ENCODE assay signal across 9 cellular contexts in genomic region chr4:55635282-55635681, GRCh38. TPM values are rescaled to one million over a fixed set of nuclear protein-coding genes. Genes with fewer than 3 reads are reported as not detected.
DNase-seq lines count a peak whose midpoint lies in the region; ATAC-seq, FAIRE-seq and TF ChIP-seq lines count a peak whose summit lies in the region.
"Had no signal": no experiment of that assay in that cellular context is flagged by ENCODE, and none has a peak within 500 bp of the region (broad histone marks: within the 10 kb centered on the region; RNA-seq: fewer than 3 reads in every experiment).

No MANE protein-coding gene starts in this region.

- H3K4me1 ChIP-seq in HepG2 (ENCODE audit: insufficient read depth, low read length): peaks cover 14% of the 10 kb centered on the region
- peaks cover 0 to 5% (median 0%) of the 10 kb centered on the region in 4 donors for H3K4me1 ChIP-seq in right lobe of liver
- peaks cover 41% of the 10 kb centered on the region for H3K4me1 ChIP-seq in iPS-18a (ENCODE audit: control insufficient read depth, low read depth, low read length)
- H3K4me1 ChIP-seq in gastrocnemius medialis: peaks cover 0 to 4% of the 10 kb centered on the region in 2 donors
- H3K4me1 ChIP-seq in transverse colon: peaks cover 7 to 19% (median 13%) of the 10 kb centered on the region in 4 donors

- H3K9ac ChIP-seq in HepG2 (ENCODE audit: insufficient read depth, low read depth, low read length) (no peak overlapping the region), iPS-18a (ENCODE audit: low read length) (peak overlapping the region; percentile 41)

- POLR2A ChIA-PET in HepG2 (lab: Yijun Ruan, JAX) (no interaction called here), WTC11 (lab: Charles Lee) (interaction anchor here (1.3 to 1.5 kb wide), 2 partner anchors 90 to 240 kb away, joined by 3 to 5 read pairs; partner anchors contain the start of gene TMEM165)

- no peak for TF ChIP-seq EP300 in HepG2 (IDR thresholded peaks at IDR 0.05; ENCODE audit: low read depth in 2 of 2, low read length in 2 of 2)
- TF ChIP-seq EP300 in HepG2 (CRISPR knock-in tag; IDR thresholded peaks at IDR 0.05; ENCODE audit: borderline replicate concordance): no peak
- TF ChIP-seq EP300 in transverse colon (IDR thresholded peaks at IDR 0.05; ENCODE audit: low read depth): no peak

- 28% methylated on average over 11 of the region's 11 CpGs for WGBS in HepG2 (ENCODE audit: low lambda C conversion rate)
- 0% methylated on average over 11 of the region's 11 CpGs for WGBS in right lobe of liver (ENCODE audit: insufficient coverage, low coverage, low lambda C conversion rate, missing lambda C conversion rate)
- 8 to 15% methylated on average over 3 to 11 of the region's 11 CpGs for WGBS in transverse colon (ENCODE audit: low coverage in 1 of 2), 2 donors

- H3K27ac Mint-ChIP-seq in WTC11: no peak overlapping the region

- H3K27me3 Mint-ChIP-seq in WTC11 (ENCODE audit: low read depth): peaks cover 23% of the 10 kb centered on the region

- no peaks in the 10 kb centered on the region for H4K20me1 ChIP-seq in HepG2 (ENCODE audit: insufficient read depth, low read length)

- peak overlapping the region; percentile 63; the same call in 1 of the 2 replicates for H3K4me2 ChIP-seq in HepG2 (ENCODE audit: low read depth, low read length)

- DNase-seq in HepG2 (ENCODE audit: low spot score): no peak
- no peak for DNase-seq in right lobe of liver
- no peak for DNase-seq in WTC11 (ENCODE audit: low spot score)
- DNase-seq in urothelium cell line (ENCODE audit: low spot score): no peak
- no peak for DNase-seq in gastrocnemius medialis
- no peak for DNase-seq in transverse colon

- TF ChIP-seq POLR2A in HepG2 (IDR thresholded peaks at IDR 0.05; ENCODE audit: insufficient read depth in 1 of 2, low read depth in 2 of 2, low read length in 2 of 2) (no peak), right lobe of liver (IDR thresholded peaks at IDR 0.05) (no peak), gastrocnemius medialis (IDR thresholded peaks at IDR 0.05) (no peak), transverse colon (IDR thresholded peaks at IDR 0.05) (no peak)

- peaks cover 65% of the 10 kb centered on the region for H3K4me1 Mint-ChIP-seq in WTC11

- H3K27me3 ChIP-seq in HepG2 (ENCODE audit: control insufficient read depth in 1 of 2, insufficient read depth in 2 of 2, low read length in 2 of 2): peaks cover 7 to 43% of the 10 kb centered on the region in 2 experiments
- H3K27me3 ChIP-seq in right lobe of liver: peaks cover 0 to 9% of the 10 kb centered on the region in 2 donors
- H3K27me3 ChIP-seq in iPS-18a (ENCODE audit: control insufficient read depth, insufficient read depth, low read length): peaks cover 36% of the 10 kb centered on the region
- H3K27me3 ChIP-seq in gastrocnemius medialis: peaks cover 27 to 52% (median 43%) of the 10 kb centered on the region in 3 donors
- peaks cover 65% of the 10 kb centered on the region for H3K27me3 ChIP-seq in transverse colon

- no peaks in the 10 kb centered on the region for H3K9me3 ChIP-seq in HepG2 (ENCODE audit: low read length)
- H3K9me3 ChIP-seq in right lobe of liver: no peaks in the 10 kb centered on the region
- no peaks in the 10 kb centered on the region for H3K9me3 ChIP-seq in iPS-18a (ENCODE audit: control insufficient read depth, low read depth, low read length)
- H3K9me3 ChIP-seq in gastrocnemius medialis: no peaks in the 10 kb centered on the region
- H3K9me3 ChIP-seq in transverse colon: no peaks in the 10 kb centered on the region

- H3K27ac ChIP-seq in HepG2 (ENCODE audit: extremely low read length, insufficient read depth, low read length) (no peak overlapping the region), right lobe of liver (no peak overlapping the region), iPS-18a (ENCODE audit: low read length) (no peak overlapping the region), gastrocnemius medialis (no peak overlapping the region), transverse colon (no peak overlapping the region)

- CTCF ChIA-PET in HepG2 (lab: Yijun Ruan, JAX; ENCODE audit: low intra/inter-chr PET ratio, low total read pairs): no interaction called here
- CTCF ChIA-PET in WTC11 (lab: Charles Lee): interaction anchor here (1.4 to 2.9 kb wide), 6 partner anchors 25 to 188 kb away, joined by 3 to 7 read pairs (median 4); partner anchors contain the start of gene PDCL2

- TF ChIP-seq RAD21 in HepG2 (CRISPR knock-in tag; IDR thresholded peaks at IDR 0.05): no peak

- peak overlapping the region; percentile 83 for H3K4me3 Mint-ChIP-seq in WTC11

- no peaks in the 10 kb centered on the region for H3K79me2 ChIP-seq in HepG2 (ENCODE audit: insufficient read depth, low read length)

- no peak for ATAC-seq in HepG2
- ATAC-seq in right lobe of liver: no peak
- peak; percentile 12 for ATAC-seq in WTC11
- no peak for ATAC-seq in HG03025 (IDR thresholded peaks at IDR 0.05; ENCODE audit: low FRiP score, unreplicated experiment)
- no peak for ATAC-seq in gastrocnemius medialis

- intact Hi-C loops in HepG2 (cut with micrococcal nuclease; ENCODE audit: unreplicated experiment) (no loop called here), right lobe of liver (cut with DNase I) (no loop called here), gastrocnemius medialis (cut with DNase I; ENCODE audit: low total_unique reads) (no loop called here), transverse colon (cut with DNase I; ENCODE audit: low total_unique reads) (no loop called here)

- in situ Hi-C loops in HepG2 (cut with HindIII; ENCODE audit: extremely low pct_ligation_motif_present, low pct_unique_long_range_greater_than_20kb) (no loop called here), gastrocnemius medialis (cut with MboI; ENCODE audit: low sequenced_read_pairs in 4 of 4) (no loop called here), transverse colon (cut with MboI; ENCODE audit: low pct_ligation_motif_present in 1 of 4, low pct_unique_long_range_greater_than_20kb in 1 of 4, low sequenced_read_pairs in 3 of 4) (no loop called here)

- no peaks in the 10 kb centered on the region for H3K36me3 ChIP-seq in HepG2 (replicated peaks in 1 of 2; ENCODE audit: control insufficient read depth in 1 of 2, insufficient read depth in 2 of 2, low read length in 2 of 2)
- no peaks in the 10 kb centered on the region for H3K36me3 ChIP-seq in right lobe of liver
- H3K36me3 ChIP-seq in iPS-18a (ENCODE audit: control insufficient read depth, low read depth, low read length): no peaks in the 10 kb centered on the region
- H3K36me3 ChIP-seq in gastrocnemius medialis: no peaks in the 10 kb centered on the region
- no peaks in the 10 kb centered on the region for H3K36me3 ChIP-seq in transverse colon

- no peak overlapping the region for H2AFZ ChIP-seq in HepG2 (ENCODE audit: low read length)

- no peak for TF ChIP-seq CTCF in HepG2 (CRISPR knock-in tag; IDR thresholded peaks at IDR 0.05)
- no peak for TF ChIP-seq CTCF in right lobe of liver (IDR thresholded peaks at IDR 0.05)
- TF ChIP-seq CTCF in WTC11 (IDR thresholded peaks at IDR 0.05): no peak
- TF ChIP-seq CTCF in gastrocnemius medialis (IDR thresholded peaks at IDR 0.05 in 4 of 5, conservative IDR thresholded peaks at IDR 0.05 in 1 of 5): no peak
- TF ChIP-seq CTCF in transverse colon (IDR thresholded peaks at IDR 0.05): no peak

- FAIRE-seq in HepG2 (lab: Jason Lieb, UNC): no peak
- FAIRE-seq in urothelium cell line (lab: Jason Lieb, UNC): peak; percentile 27

- no TSS peak for BruUV-seq in HepG2 (replicated peaks; lab: Mats Ljungman, UMichigan)

- no peak overlapping the region for H3K4me3 ChIP-seq in HepG2 (replicated peaks in 1 of 3; ENCODE audit: insufficient read depth in 1 of 3, low read depth in 2 of 3, low read length in 3 of 3)
- no peak overlapping the region for H3K4me3 ChIP-seq in right lobe of liver
- peak overlapping the region; percentile 79 for H3K4me3 ChIP-seq in iPS-18a (ENCODE audit: low read length)
- H3K4me3 ChIP-seq in gastrocnemius medialis: no peak overlapping the region
- H3K4me3 ChIP-seq in transverse colon: no peak overlapping the region

- peaks cover 13% of the 10 kb centered on the region for H3K36me3 Mint-ChIP-seq in WTC11

- peaks cover 15% of the 10 kb centered on the region for H3K9me3 Mint-ChIP-seq in WTC11

RNA-seq across cellular contexts. Expression of gene NMU, which starts 0.8 kb away (rescaled TPM):
- total RNA-seq in HepG2 (2016; rRNA removed; fragmentation: Illumina TruSeq; extraction: Trizol) (not detected in 2 replicates), right lobe of liver (not detected), WTC11 (2021) (42.2 to 43.7 TPM (median 43.5 TPM) in 3 replicates), gastrocnemius medialis (not detected), transverse colon (under 1 TPM in 1 of 4 donors, not detected in 3; 0.96 TPM)
- total RNA-seq in HepG2 (2016; cell fraction: cytosol; rRNA removed; fragmentation: Illumina TruSeq; extraction: Trizol; ENCODE audit: low read depth): not detected in 2 replicates
- not detected in 2 replicates for total RNA-seq in HepG2 (2016; cell fraction: insoluble cytoplasmic fraction; rRNA removed; fragmentation: Illumina TruSeq; extraction: Trizol)
- not detected in 2 replicates for total RNA-seq in HepG2 (2016; cell fraction: membrane; rRNA removed; fragmentation: Illumina TruSeq; extraction: Trizol)
- total RNA-seq in HepG2 (2016; cell fraction: nucleus; rRNA removed; fragmentation: Illumina TruSeq; extraction: Trizol): not detected in 2 replicates
- polyA plus RNA-seq in HepG2 (2011; rRNA removed): not detected in 2 replicates
- not detected in 2 replicates for polyA plus RNA-seq in HepG2 (2011; cell fraction: cytosol; rRNA removed)
- polyA plus RNA-seq in HepG2 (2011; cell fraction: nucleus; rRNA removed): not detected in 2 replicates
- not detected in 2 replicates for polyA plus RNA-seq in HepG2 (2012)
- not detected in 2 replicates for polyA plus RNA-seq in HepG2 (2016; cell fraction: cytosol; fragmentation: Illumina TruSeq; extraction: Trizol; ENCODE audit: low read depth)
- not detected in 2 replicates for polyA plus RNA-seq in HepG2 (2016; cell fraction: insoluble cytoplasmic fraction; fragmentation: Illumina TruSeq; extraction: Trizol; ENCODE audit: low read depth)
- not detected in 2 replicates for polyA plus RNA-seq in HepG2 (2016; cell fraction: membrane; fragmentation: Illumina TruSeq; extraction: Trizol; ENCODE audit: low read depth)
- not detected in 2 replicates for polyA plus RNA-seq in HepG2 (2016; cell fraction: nucleus; fragmentation: Illumina TruSeq; extraction: Trizol; ENCODE audit: insufficient read depth, low read depth)
- polyA minus RNA-seq in HepG2 (2011; rRNA and poly(A)+ RNA removed; ENCODE audit: low replicate concordance): 0.33 and 0.64 TPM in 2 replicates
- polyA minus RNA-seq in HepG2 (2011; cell fraction: cytosol; rRNA and poly(A)+ RNA removed): not detected in 2 replicates
- polyA minus RNA-seq in HepG2 (2011; cell fraction: nucleus; rRNA and poly(A)+ RNA removed): not detected in 2 replicates

RNA-seq across cellular contexts. Expression of gene PDCL2, which starts 43.2 kb away (rescaled TPM):
- total RNA-seq in HepG2 (2016; rRNA removed; fragmentation: Illumina TruSeq; extraction: Trizol) (not detected in 2 replicates), right lobe of liver (not detected), WTC11 (2021) (0.21 TPM in 1 of 3 replicates, not detected in the others), gastrocnemius medialis (not detected), transverse colon (not detected)
- not detected in 2 replicates for total RNA-seq in HepG2 (2016; cell fraction: cytosol; rRNA removed; fragmentation: Illumina TruSeq; extraction: Trizol; ENCODE audit: low read depth)
- total RNA-seq in HepG2 (2016; cell fraction: insoluble cytoplasmic fraction; rRNA removed; fragmentation: Illumina TruSeq; extraction: Trizol): not detected in 2 replicates
- total RNA-seq in HepG2 (2016; cell fraction: membrane; rRNA removed; fragmentation: Illumina TruSeq; extraction: Trizol): not detected in 2 replicates
- not detected in 2 replicates for total RNA-seq in HepG2 (2016; cell fraction: nucleus; rRNA removed; fragmentation: Illumina TruSeq; extraction: Trizol)
- not detected in 2 replicates for polyA plus RNA-seq in HepG2 (2011; rRNA removed)
- polyA plus RNA-seq in HepG2 (2011; cell fraction: cytosol; rRNA removed): not detected in 2 replicates
- polyA plus RNA-seq in HepG2 (2011; cell fraction: nucleus; rRNA removed): not detected in 2 replicates
- polyA plus RNA-seq in HepG2 (2012): not detected in 2 replicates
- not detected in 2 replicates for polyA plus RNA-seq in HepG2 (2016; cell fraction: cytosol; fragmentation: Illumina TruSeq; extraction: Trizol; ENCODE audit: low read depth)
- polyA plus RNA-seq in HepG2 (2016; cell fraction: insoluble cytoplasmic fraction; fragmentation: Illumina TruSeq; extraction: Trizol; ENCODE audit: low read depth): not detected in 2 replicates
- not detected in 2 replicates for polyA plus RNA-seq in HepG2 (2016; cell fraction: membrane; fragmentation: Illumina TruSeq; extraction: Trizol; ENCODE audit: low read depth)
- polyA plus RNA-seq in HepG2 (2016; cell fraction: nucleus; fragmentation: Illumina TruSeq; extraction: Trizol; ENCODE audit: insufficient read depth, low read depth): not detected in 2 replicates
- polyA minus RNA-seq in HepG2 (2011; rRNA and poly(A)+ RNA removed; ENCODE audit: low replicate concordance): not detected in 2 replicates
- not detected in 2 replicates for polyA minus RNA-seq in HepG2 (2011; cell fraction: cytosol; rRNA and poly(A)+ RNA removed)
- polyA minus RNA-seq in HepG2 (2011; cell fraction: nucleus; rRNA and poly(A)+ RNA removed): not detected in 2 replicates
- total RNA-seq: epithelial cell of proximal tubule had no signal

Comparison
In these comparisons a context has a peak if more than half of its experiments do, and no peak if none do; other contexts are left out.
1. RNA of gene NMU, which starts 0.8 kb away (total RNA-seq): 42.2 to 43.7 TPM in WTC11; 0.96 TPM in transverse colon, not detected in HepG2, not detected in right lobe of liver and not detected in gastrocnemius medialis; every median in the first group is over 10 times any median in the second.
2. Of the 50 proteins assayed by ChIP-seq in both HepG2 and WTC11: peak only in HepG2: none; only in WTC11: MAX; in both: none; in neither: 49.